Comparison of ENCODE assay signal across 15 cellular contexts in the genomic region with DNA sequence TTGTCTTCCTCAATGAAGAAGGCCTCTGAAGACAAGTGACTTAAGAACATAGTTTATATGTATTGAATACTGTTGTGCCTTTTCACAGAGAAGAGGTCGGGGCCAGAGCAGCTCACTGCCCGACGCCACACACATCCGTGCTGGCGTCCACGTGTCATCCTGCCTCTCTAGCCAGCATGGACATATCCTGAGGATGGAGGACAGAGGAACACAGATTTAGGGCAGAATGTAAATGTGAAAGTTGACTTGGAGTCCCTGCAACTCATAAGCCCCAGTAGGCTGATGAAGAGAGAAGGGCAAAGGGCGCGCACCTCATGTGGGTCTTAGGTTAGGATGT. TPM values are rescaled to one million over a fixed set of nuclear protein-coding genes. Genes with fewer than 3 reads are reported as not detected.
A peak's percentile ranks its signal among the peaks of the same experiment; 100 is the strongest.
DNase-seq lines count a peak whose midpoint lies in the region; ATAC-seq and TF ChIP-seq lines count a peak whose summit lies in the region.
"Had no signal": no experiment of that assay in that cellular context is flagged by ENCODE, and none has a peak within 500 bp of the region (broad histone marks: within the 10 kb centered on the region; RNA-seq: fewer than 3 reads in every experiment).

No MANE protein-coding gene starts in this region.

- no peaks in the 10 kb centered on the region for H3K27me3 ChIP-seq in KMS-11 (ENCODE audit: insufficient read depth, low read depth)
- H3K27me3 ChIP-seq in psoas muscle (ENCODE audit: insufficient read depth in 3 of 3, low read length in 2 of 3) = no peaks in the 10 kb centered on the region
- H3K27me3 ChIP-seq: heart left ventricle had no signal

- WGBS in psoas muscle, 3 donors = 88 to 96% (median 95%) methylated on average over 8 of the region's 8 CpGs

- peak overlapping the region; percentile 76; the same call in 1 of the 2 replicates for H3K4me2 ChIP-seq in KMS-11

- no peak for TF ChIP-seq POLR2A in erythroblast (IDR thresholded peaks at IDR 0.05; ENCODE audit: low read length)

- ATAC-seq in central memory CD8-positive, alpha-beta T cell (replicated peaks; ENCODE audit: extremely low read depth, poor library complexity, severe bottlenecking) = no peak
- ATAC-seq in psoas muscle (no peak), HG03097 (IDR thresholded peaks at IDR 0.05; ENCODE audit: low FRiP score, unreplicated experiment) (no peak)
- ATAC-seq: heart left ventricle, left lung had no signal

- TF ChIP-seq CTCF in KMS-11 (conservative IDR thresholded peaks at IDR 0.05; ENCODE audit: low read depth, low read length) (no peak), psoas muscle (IDR thresholded peaks at IDR 0.05) (no peak)

- H2AFZ ChIP-seq in KMS-11 (ENCODE audit: low read depth) = no peak overlapping the region

- no peaks in the 10 kb centered on the region for H3K27me3 Mint-ChIP-seq in activated CD4-positive, alpha-beta T cell treated with anti-CD3 and anti-CD28 coated beads, Interleukin-2, amount 10 ng/mL, durations not matched to agents 24 days and 14 days
- H3K27me3 Mint-ChIP-seq in central memory CD8-positive, alpha-beta T cell = no peaks in the 10 kb centered on the region

- H3K27ac ChIP-seq in KMS-11 (no peak overlapping the region), psoas muscle (no peak overlapping the region)
- H3K27ac ChIP-seq: neutrophil had no signal

- peaks cover 1% of the 10 kb centered on the region for H3K36me3 Mint-ChIP-seq in activated CD4-positive, alpha-beta T cell treated with anti-CD3 and anti-CD28 coated beads, Interleukin-2, amount 10 ng/mL, durations not matched to agents 24 days and 14 days (ENCODE audit: low read depth)
- H3K36me3 Mint-ChIP-seq in central memory CD8-positive, alpha-beta T cell (ENCODE audit: insufficient read depth) = peaks cover 2% of the 10 kb centered on the region

- H3K9me3 Mint-ChIP-seq in activated CD4-positive, alpha-beta T cell treated with anti-CD3 and anti-CD28 coated beads, Interleukin-2, amount 10 ng/mL, durations not matched to agents 24 days and 14 days = no peaks in the 10 kb centered on the region
- H3K9me3 Mint-ChIP-seq in central memory CD8-positive, alpha-beta T cell = no peaks in the 10 kb centered on the region

- no peak overlapping the region for H3K4me3 ChIP-seq in KMS-11 (IDR thresholded peaks at IDR 0.05; ENCODE audit: insufficient read depth, low read depth, low read length)
- H3K4me3 ChIP-seq in psoas muscle = peak overlapping the region; percentile 90

- H3K27ac Mint-ChIP-seq in activated CD4-positive, alpha-beta T cell treated with anti-CD3 and anti-CD28 coated beads, Interleukin-2, amount 10 ng/mL, durations not matched to agents 24 days and 14 days = no peak overlapping the region
- H3K27ac Mint-ChIP-seq in central memory CD8-positive, alpha-beta T cell (ENCODE audit: low read depth) = peak overlapping the region; percentile 32

- H3K79me2 ChIP-seq in KMS-11 (ENCODE audit: insufficient read depth, low read depth) = no peaks in the 10 kb centered on the region

- DNase-seq in activated CD4-positive, alpha-beta T cell treated with anti-CD3 and anti-CD28 coated beads, Interleukin-2, amount 10 ng/mL, durations not matched to agents 24 days and 14 days = no peak
- DNase-seq in activated CD4-positive, alpha-beta T cell treated with anti-CD3 and anti-CD28 coated beads for 1 hour = no peak
- no peak for DNase-seq in central memory CD8-positive, alpha-beta T cell (ENCODE audit: low spot score in 2 of 2)
- no peak for DNase-seq in psoas muscle
- DNase-seq in NCI-H345 treated with DMSO at 0.1 percent for 48 hours (lab: John Stamatoyannopoulos, UW; ENCODE audit: unreplicated experiment) = no peak
- no peak for DNase-seq in erythroblast (lab: John Stamatoyannopoulos, UW)
- DNase-seq: NCI-H187, NCI-H69, SHP77, small intestine had no signal

- H3K9me3 ChIP-seq in psoas muscle = no peaks in the 10 kb centered on the region
- H3K9me3 ChIP-seq: heart left ventricle, left lung, neutrophil had no signal

- no peak overlapping the region for H3K9ac ChIP-seq in KMS-11

- peaks cover 28% of the 10 kb centered on the region for H3K4me1 ChIP-seq in KMS-11 (ENCODE audit: low read depth, poor library complexity, severe bottlenecking)
- peaks cover 57% of the 10 kb centered on the region for H3K4me1 ChIP-seq in psoas muscle

- intact Hi-C loops in activated CD4-positive, alpha-beta T cell treated with anti-CD3 and anti-CD28 coated beads, Interleukin-2, amount 10 ng/mL, durations not matched to agents 24 days and 14 days (cut with micrococcal nuclease) = loop anchor here (1.0 to 2.0 kb wide), 4 partner anchors 16 to 169 kb away; a partner anchor contains a TSS
- intact Hi-C loops in psoas muscle (cut with DNase I) = loop anchor here in 1 of 2 donors (2.0 kb wide), 1 partner anchor 17 kb away; no protein-coding TSS in a partner anchor

- H3K4me1 Mint-ChIP-seq in activated CD4-positive, alpha-beta T cell treated with anti-CD3 and anti-CD28 coated beads, Interleukin-2, amount 10 ng/mL, durations not matched to agents 24 days and 14 days = peaks cover 60% of the 10 kb centered on the region
- peaks cover 46% of the 10 kb centered on the region for H3K4me1 Mint-ChIP-seq in central memory CD8-positive, alpha-beta T cell

- H3K36me3 ChIP-seq in KMS-11 (ENCODE audit: insufficient read depth) = no peaks in the 10 kb centered on the region
- no peaks in the 10 kb centered on the region for H3K36me3 ChIP-seq in psoas muscle (ENCODE audit: insufficient read depth in 1 of 2, low read depth in 1 of 2)
- H3K36me3 ChIP-seq: heart left ventricle, left lung, neutrophil had no signal

- H3K4me3 Mint-ChIP-seq in activated CD4-positive, alpha-beta T cell treated with anti-CD3 and anti-CD28 coated beads, Interleukin-2, amount 10 ng/mL, durations not matched to agents 24 days and 14 days = peak overlapping the region; percentile 89
- peak overlapping the region; percentile 81 for H3K4me3 Mint-ChIP-seq in central memory CD8-positive, alpha-beta T cell

- H4K20me1 ChIP-seq in KMS-11 (ENCODE audit: insufficient read depth) = 0 out of 2 replicates have a peak, but pooled peaks cover 5% of the 10 kb centered on the region

RNA-seq across cellular contexts. Expression of a gene that starts 1.3 kb away (rescaled TPM):
- 2.5 and 4.1 TPM in 2 replicates for total RNA-seq in activated CD4-positive, alpha-beta T cell treated with anti-CD3 and anti-CD28 coated beads, Interleukin-2, amount 10 ng/mL, durations not matched to agents 24 days and 14 days
- 10 to 100 TPM in 1 of 4 donors, 1 to 10 TPM in 3; 5.0 to 12.1 (median 7.5) TPM for total RNA-seq in psoas muscle
- polyA plus RNA-seq in psoas muscle = 10 to 100 TPM in 1 of 3 donors, 1 to 10 TPM in 2; 9.4 to 14.0 (median 9.9) TPM

RNA-seq across cellular contexts. Expression of a gene that starts 42.2 kb away (rescaled TPM):
- 0.09 TPM in 1 of 2 replicates, not detected in the other for total RNA-seq in activated CD4-positive, alpha-beta T cell treated with anti-CD3 and anti-CD28 coated beads, Interleukin-2, amount 10 ng/mL, durations not matched to agents 24 days and 14 days
- 1 to 10 TPM; 1.1 to 3.1 (median 1.5) TPM for total RNA-seq in psoas muscle
- polyA plus RNA-seq in psoas muscle = 1 to 10 TPM in 2 of 3 donors, under 1 TPM in 1; 0.90 to 1.5 (median 1.4) TPM
